Comparison of ENCODE assay signal across 1 cellular context in the genomic region with DNA sequence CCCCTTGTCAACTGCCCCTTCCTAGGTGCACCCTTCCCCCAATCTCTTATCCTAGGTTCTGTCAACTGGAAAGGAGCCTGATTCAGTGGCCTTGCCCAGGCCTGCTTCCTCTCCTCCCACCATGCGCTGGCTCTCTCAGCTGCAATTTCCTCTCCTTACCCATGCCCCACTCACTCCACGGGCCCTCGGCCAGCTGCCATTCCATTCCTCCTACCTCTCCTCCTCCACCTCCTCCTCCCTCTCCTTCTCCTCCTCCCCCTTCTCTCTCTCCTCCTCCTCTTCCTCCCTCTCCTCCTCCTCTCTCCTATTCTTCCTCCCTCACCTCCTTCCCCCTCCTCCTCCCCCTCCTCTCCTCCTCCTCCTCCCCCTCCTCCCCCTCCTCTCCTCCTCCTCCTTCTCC.
TF ChIP-seq lines count a peak whose summit lies in the region.

No MANE protein-coding gene starts in this region.

TF ChIP-seq in K562, 482 proteins besides CTCF, POLR2A, EP300 and RAD21:
- no peak for TF ChIP-seq KLF1 (tag; IDR thresholded peaks at IDR 0.05)
- TF ChIP-seq ZNF668 (CRISPR knock-in tag; IDR thresholded peaks at IDR 0.05), result no peak
- TF ChIP-seq ZBTB7A (IDR thresholded peaks at IDR 0.05; ENCODE audit: borderline replicate concordance, control insufficient read depth, low read depth, low read length), result no peak
- TF ChIP-seq ZBED1 (IDR thresholded peaks at IDR 0.05), result no peak
- TF ChIP-seq TARDBP (IDR thresholded peaks at IDR 0.05), result no peak
- TF ChIP-seq EGR1 (conservative IDR thresholded peaks at IDR 0.05), result 0 out of 2 replicates have a peak, but pooled peaks have one; percentile 19
- TF ChIP-seq, protein P1, sequence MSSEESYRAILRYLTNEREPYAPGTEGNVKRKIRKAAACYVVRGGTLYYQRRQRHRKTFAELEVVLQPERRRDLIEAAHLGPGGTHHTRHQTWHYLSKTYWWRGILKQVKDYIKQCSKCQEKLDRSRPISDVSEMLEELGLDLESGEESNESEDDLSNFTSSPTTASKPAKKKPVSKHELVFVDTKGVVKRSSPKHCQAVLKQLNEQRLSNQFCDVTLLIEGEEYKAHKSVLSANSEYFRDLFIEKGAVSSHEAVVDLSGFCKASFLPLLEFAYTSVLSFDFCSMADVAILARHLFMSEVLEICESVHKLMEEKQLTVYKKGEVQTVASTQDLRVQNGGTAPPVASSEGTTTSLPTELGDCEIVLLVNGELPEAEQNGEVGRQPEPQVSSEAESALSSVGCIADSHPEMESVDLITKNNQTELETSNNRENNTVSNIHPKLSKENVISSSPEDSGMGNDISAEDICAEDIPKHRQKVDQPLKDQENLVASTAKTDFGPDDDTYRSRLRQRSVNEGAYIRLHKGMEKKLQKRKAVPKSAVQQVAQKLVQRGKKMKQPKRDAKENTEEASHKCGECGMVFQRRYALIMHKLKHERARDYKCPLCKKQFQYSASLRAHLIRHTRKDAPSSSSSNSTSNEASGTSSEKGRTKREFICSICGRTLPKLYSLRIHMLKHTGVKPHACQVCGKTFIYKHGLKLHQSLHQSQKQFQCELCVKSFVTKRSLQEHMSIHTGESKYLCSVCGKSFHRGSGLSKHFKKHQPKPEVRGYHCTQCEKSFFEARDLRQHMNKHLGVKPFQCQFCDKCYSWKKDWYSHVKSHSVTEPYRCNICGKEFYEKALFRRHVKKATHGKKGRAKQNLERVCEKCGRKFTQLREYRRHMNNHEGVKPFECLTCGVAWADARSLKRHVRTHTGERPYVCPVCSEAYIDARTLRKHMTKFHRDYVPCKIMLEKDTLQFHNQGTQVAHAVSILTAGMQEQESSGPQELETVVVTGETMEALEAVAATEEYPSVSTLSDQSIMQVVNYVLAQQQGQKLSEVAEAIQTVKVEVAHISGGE (CRISPR knock-in tag; IDR thresholded peaks at IDR 0.05), result no peak
- TF ChIP-seq, protein P2, sequence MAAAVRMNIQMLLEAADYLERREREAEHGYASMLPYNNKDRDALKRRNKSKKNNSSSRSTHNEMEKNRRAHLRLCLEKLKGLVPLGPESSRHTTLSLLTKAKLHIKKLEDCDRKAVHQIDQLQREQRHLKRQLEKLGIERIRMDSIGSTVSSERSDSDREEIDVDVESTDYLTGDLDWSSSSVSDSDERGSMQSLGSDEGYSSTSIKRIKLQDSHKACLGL (CRISPR knock-in tag; IDR thresholded peaks at IDR 0.05; ENCODE audit: borderline replicate concordance, poor library complexity, severe bottlenecking), result no peak
- no peak for TF ChIP-seq SUPT5H (IDR thresholded peaks at IDR 0.05)
- TF ChIP-seq NR2C2 (CRISPR knock-in tag; IDR thresholded peaks at IDR 0.05), result no peak
- TF ChIP-seq NR2C2 (tag; IDR thresholded peaks at IDR 0.05), result no peak
- no peak for TF ChIP-seq CC2D1A (IDR thresholded peaks at IDR 0.05)
- TF ChIP-seq, protein P3, sequence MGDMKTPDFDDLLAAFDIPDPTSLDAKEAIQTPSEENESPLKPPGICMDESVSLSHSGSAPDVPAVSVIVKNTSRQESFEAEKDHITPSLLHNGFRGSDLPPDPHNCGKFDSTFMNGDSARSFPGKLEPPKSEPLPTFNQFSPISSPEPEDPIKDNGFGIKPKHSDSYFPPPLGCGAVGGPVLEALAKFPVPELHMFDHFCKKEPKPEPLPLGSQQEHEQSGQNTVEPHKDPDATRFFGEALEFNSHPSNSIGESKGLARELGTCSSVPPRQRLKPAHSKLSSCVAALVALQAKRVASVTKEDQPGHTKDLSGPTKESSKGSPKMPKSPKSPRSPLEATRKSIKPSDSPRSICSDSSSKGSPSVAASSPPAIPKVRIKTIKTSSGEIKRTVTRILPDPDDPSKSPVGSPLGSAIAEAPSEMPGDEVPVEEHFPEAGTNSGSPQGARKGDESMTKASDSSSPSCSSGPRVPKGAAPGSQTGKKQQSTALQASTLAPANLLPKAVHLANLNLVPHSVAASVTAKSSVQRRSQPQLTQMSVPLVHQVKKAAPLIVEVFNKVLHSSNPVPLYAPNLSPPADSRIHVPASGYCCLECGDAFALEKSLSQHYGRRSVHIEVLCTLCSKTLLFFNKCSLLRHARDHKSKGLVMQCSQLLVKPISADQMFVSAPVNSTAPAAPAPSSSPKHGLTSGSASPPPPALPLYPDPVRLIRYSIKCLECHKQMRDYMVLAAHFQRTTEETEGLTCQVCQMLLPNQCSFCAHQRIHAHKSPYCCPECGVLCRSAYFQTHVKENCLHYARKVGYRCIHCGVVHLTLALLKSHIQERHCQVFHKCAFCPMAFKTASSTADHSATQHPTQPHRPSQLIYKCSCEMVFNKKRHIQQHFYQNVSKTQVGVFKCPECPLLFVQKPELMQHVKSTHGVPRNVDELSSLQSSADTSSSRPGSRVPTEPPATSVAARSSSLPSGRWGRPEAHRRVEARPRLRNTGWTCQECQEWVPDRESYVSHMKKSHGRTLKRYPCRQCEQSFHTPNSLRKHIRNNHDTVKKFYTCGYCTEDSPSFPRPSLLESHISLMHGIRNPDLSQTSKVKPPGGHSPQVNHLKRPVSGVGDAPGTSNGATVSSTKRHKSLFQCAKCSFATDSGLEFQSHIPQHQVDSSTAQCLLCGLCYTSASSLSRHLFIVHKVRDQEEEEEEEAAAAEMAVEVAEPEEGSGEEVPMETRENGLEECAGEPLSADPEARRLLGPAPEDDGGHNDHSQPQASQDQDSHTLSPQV (IDR thresholded peaks at IDR 0.05), result no peak
- no peak for TF ChIP-seq SMAD4 (CRISPR knock-in tag; conservative IDR thresholded peaks at IDR 0.05)
- TF ChIP-seq, protein P4, sequence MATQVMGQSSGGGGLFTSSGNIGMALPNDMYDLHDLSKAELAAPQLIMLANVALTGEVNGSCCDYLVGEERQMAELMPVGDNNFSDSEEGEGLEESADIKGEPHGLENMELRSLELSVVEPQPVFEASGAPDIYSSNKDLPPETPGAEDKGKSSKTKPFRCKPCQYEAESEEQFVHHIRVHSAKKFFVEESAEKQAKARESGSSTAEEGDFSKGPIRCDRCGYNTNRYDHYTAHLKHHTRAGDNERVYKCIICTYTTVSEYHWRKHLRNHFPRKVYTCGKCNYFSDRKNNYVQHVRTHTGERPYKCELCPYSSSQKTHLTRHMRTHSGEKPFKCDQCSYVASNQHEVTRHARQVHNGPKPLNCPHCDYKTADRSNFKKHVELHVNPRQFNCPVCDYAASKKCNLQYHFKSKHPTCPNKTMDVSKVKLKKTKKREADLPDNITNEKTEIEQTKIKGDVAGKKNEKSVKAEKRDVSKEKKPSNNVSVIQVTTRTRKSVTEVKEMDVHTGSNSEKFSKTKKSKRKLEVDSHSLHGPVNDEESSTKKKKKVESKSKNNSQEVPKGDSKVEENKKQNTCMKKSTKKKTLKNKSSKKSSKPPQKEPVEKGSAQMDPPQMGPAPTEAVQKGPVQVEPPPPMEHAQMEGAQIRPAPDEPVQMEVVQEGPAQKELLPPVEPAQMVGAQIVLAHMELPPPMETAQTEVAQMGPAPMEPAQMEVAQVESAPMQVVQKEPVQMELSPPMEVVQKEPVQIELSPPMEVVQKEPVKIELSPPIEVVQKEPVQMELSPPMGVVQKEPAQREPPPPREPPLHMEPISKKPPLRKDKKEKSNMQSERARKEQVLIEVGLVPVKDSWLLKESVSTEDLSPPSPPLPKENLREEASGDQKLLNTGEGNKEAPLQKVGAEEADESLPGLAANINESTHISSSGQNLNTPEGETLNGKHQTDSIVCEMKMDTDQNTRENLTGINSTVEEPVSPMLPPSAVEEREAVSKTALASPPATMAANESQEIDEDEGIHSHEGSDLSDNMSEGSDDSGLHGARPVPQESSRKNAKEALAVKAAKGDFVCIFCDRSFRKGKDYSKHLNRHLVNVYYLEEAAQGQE (CRISPR knock-in tag; IDR thresholded peaks at IDR 0.05; ENCODE audit: low read depth), result no peak
- no peak for TF ChIP-seq GATAD2B (IDR thresholded peaks at IDR 0.05; ENCODE audit: borderline replicate concordance)
- TF ChIP-seq BCL6 (CRISPR knock-in tag; IDR thresholded peaks at IDR 0.05), result no peak
- peak; percentile 17 for TF ChIP-seq POLR2B (IDR thresholded peaks at IDR 0.05; ENCODE audit: low read depth, partially characterized antibody)
- no peak for TF ChIP-seq HNRNPK (IDR thresholded peaks at IDR 0.05; ENCODE audit: low read depth, low read length, poor library complexity, severe bottlenecking)
- no peak for TF ChIP-seq LCOR (CRISPR knock-in tag; IDR thresholded peaks at IDR 0.05)
- peak; percentile 93 for TF ChIP-seq ZNF263 (CRISPR knock-in tag; IDR thresholded peaks at IDR 0.05; ENCODE audit: borderline replicate concordance)
- TF ChIP-seq TEAD2 (tag; IDR thresholded peaks at IDR 0.05), result no peak
- TF ChIP-seq, protein P5, sequence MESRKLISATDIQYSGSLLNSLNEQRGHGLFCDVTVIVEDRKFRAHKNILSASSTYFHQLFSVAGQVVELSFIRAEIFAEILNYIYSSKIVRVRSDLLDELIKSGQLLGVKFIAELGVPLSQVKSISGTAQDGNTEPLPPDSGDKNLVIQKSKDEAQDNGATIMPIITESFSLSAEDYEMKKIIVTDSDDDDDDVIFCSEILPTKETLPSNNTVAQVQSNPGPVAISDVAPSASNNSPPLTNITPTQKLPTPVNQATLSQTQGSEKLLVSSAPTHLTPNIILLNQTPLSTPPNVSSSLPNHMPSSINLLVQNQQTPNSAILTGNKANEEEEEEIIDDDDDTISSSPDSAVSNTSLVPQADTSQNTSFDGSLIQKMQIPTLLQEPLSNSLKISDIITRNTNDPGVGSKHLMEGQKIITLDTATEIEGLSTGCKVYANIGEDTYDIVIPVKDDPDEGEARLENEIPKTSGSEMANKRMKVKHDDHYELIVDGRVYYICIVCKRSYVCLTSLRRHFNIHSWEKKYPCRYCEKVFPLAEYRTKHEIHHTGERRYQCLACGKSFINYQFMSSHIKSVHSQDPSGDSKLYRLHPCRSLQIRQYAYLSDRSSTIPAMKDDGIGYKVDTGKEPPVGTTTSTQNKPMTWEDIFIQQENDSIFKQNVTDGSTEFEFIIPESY (CRISPR knock-in tag; IDR thresholded peaks at IDR 0.05), result no peak
